In genomic region chr3:138964264-138964663, GRCh38 we compare ENCODE assay signal across 26 cellular contexts. TPM values are rescaled to one million over a fixed set of nuclear protein-coding genes. Genes with fewer than 3 reads are reported as not detected.
DNase-seq lines count a peak whose midpoint lies in the region; ATAC-seq and TF ChIP-seq lines count a peak whose summit lies in the region.
"Had no signal": no experiment of that assay in that cellular context is flagged by ENCODE, and none has a peak within 500 bp of the region (broad histone marks: within the 10 kb centered on the region; RNA-seq: fewer than 3 reads in every experiment).

No MANE protein-coding gene starts in this region.

- BruUV-seq in Panc1 (replicated peaks; lab: Mats Ljungman, UMichigan): no TSS peak

- CTCF ChIA-PET in Panc1 (lab: Charles Lee): no interaction called here

- peaks cover 7% of the 10 kb centered on the region for H3K9me3 ChIP-seq in Panc1 (ENCODE audit: control insufficient read depth, insufficient read depth, low read depth, low read length)
- H3K9me3 ChIP-seq: BE2C had no signal

- ATAC-seq in Panc1 (peak; percentile 55; the same call in 1 of the 2 replicates), HG02870 (IDR thresholded peaks at IDR 0.05; ENCODE audit: unreplicated experiment) (no peak)
- ATAC-seq: GM12878 had no signal

- in situ Hi-C loops in Panc1 (cut with HindIII; ENCODE audit: low pct_unique_long_range_greater_than_20kb, low sequenced_read_pairs): no loop called here

- TF ChIP-seq CTCF in Panc1 (IDR thresholded peaks at IDR 0.05): no peak

- H3K36me3 ChIP-seq in Panc1 (ENCODE audit: control insufficient read depth, insufficient read depth, low read length): no peaks in the 10 kb centered on the region
- H3K36me3 ChIP-seq: BE2C, BLaER1 had no signal

- peak; percentile 32 for DNase-seq in DMS53 treated with DMSO at 0.1 percent for 48 hours (lab: John Stamatoyannopoulos, UW; ENCODE audit: unreplicated experiment)
- DNase-seq in Panc1 (ENCODE audit: low read depth, low spot score): no peak
- no peak for DNase-seq in NCI-H226
- no peak for DNase-seq in activated T-cell treated with anti-CD3 and anti-CD28 coated beads for 4 hours
- DNase-seq: 8988T; ACHN; BE2C; C1 segment of cervical spinal cord; CD4-positive, alpha-beta memory T cell; CD4-positive, CD25-positive, alpha-beta regulatory T cell; CD8-positive, alpha-beta memory T cell; COR-L47; DMS 273 treated with DMSO at 0.1 percent for 48 hours; DMS153; DMS79; DND-41; EL; GDM1 had no signal

- intact Hi-C loops in Panc1 (cut with micrococcal nuclease; ENCODE audit: unreplicated experiment): no loop called here

- H3K4me1 ChIP-seq in Panc1 (ENCODE audit: control insufficient read depth, insufficient read depth, low read length): no peaks in the 10 kb centered on the region
- H3K4me1 ChIP-seq: BE2C had no signal

- no peak overlapping the region for H3K27ac ChIP-seq in Panc1 (ENCODE audit: low read length)
- H3K27ac ChIP-seq: BLaER1 had no signal

- no peaks in the 10 kb centered on the region for H3K27me3 ChIP-seq in Panc1 (ENCODE audit: control insufficient read depth, insufficient read depth, low read length)
- H3K27me3 ChIP-seq: BLaER1 had no signal

- H3K4me3 ChIP-seq in Panc1 (ENCODE audit: low read depth in 2 of 2, low read length in 2 of 2): no peak overlapping the region
- H3K4me3 ChIP-seq: BLaER1, GM12878 had no signal

- POLR2A ChIA-PET in Panc1 (lab: Charles Lee): no interaction called here

RNA-seq across cellular contexts. Expression of gene FOXL2NB, which starts 17.2 kb away (rescaled TPM):
- total RNA-seq in Panc1 (2021; ENCODE audit: unreplicated experiment): 11.4 TPM
- 5.2 TPM for polyA plus RNA-seq in Panc1 (2012; ENCODE audit: insufficient read length)
- total RNA-seq: A673; CD4-positive, alpha-beta memory T cell; CD4-positive, CD25-positive, alpha-beta regulatory T cell; CD8-positive, alpha-beta memory T cell; GM12878 had no signal
- polyA plus RNA-seq: CD14-positive monocyte; CD4-positive, CD25-positive, alpha-beta regulatory T cell; CD8-positive, alpha-beta memory T cell; GM12878 had no signal

RNA-seq across cellular contexts. Expression of gene FOXL2, which starts 17.3 kb away (rescaled TPM):
- total RNA-seq in Panc1 (2021; ENCODE audit: unreplicated experiment): 12.7 TPM
- 12.0 TPM for polyA plus RNA-seq in Panc1 (2012; ENCODE audit: insufficient read length)
- total RNA-seq: A673; CD4-positive, alpha-beta memory T cell; CD4-positive, CD25-positive, alpha-beta regulatory T cell; CD8-positive, alpha-beta memory T cell; G401; GM12878 had no signal
- polyA plus RNA-seq: CD14-positive monocyte; CD4-positive, alpha-beta memory T cell; CD4-positive, CD25-positive, alpha-beta regulatory T cell; CD8-positive, alpha-beta memory T cell; GM12878 had no signal

RNA-seq across cellular contexts. Expression of gene PRR23A, which starts 41.8 kb away (rescaled TPM):
- total RNA-seq in Panc1 (2021; ENCODE audit: unreplicated experiment): not detected
- polyA plus RNA-seq in Panc1 (2012; ENCODE audit: insufficient read length): not detected
- total RNA-seq: A673; CD4-positive, alpha-beta memory T cell; CD4-positive, CD25-positive, alpha-beta regulatory T cell; CD8-positive, alpha-beta memory T cell; Daoy; G401; GM12878 had no signal
- polyA plus RNA-seq: AG04450; CD14-positive monocyte; CD4-positive, alpha-beta memory T cell; CD4-positive, CD25-positive, alpha-beta regulatory T cell; CD8-positive, alpha-beta memory T cell; GM12878 had no signal

RNA-seq across cellular contexts. Expression of gene PRR23B, which starts 56.5 kb away (rescaled TPM):
- not detected for total RNA-seq in Panc1 (2021; ENCODE audit: unreplicated experiment)
- not detected for polyA plus RNA-seq in Panc1 (2012; ENCODE audit: insufficient read length)
- total RNA-seq: A673; CD4-positive, alpha-beta memory T cell; CD4-positive, CD25-positive, alpha-beta regulatory T cell; CD8-positive, alpha-beta memory T cell; Daoy; G401; GM12878 had no signal
- polyA plus RNA-seq: AG04450; CD14-positive monocyte; CD4-positive, alpha-beta memory T cell; CD4-positive, CD25-positive, alpha-beta regulatory T cell; CD8-positive, alpha-beta memory T cell; GM12878 had no signal
